Comparison of ENCODE assay signal across 8 cellular contexts in genomic region chr14:50667491-50668007, GRCh38. TPM values are rescaled to one million over a fixed set of nuclear protein-coding genes. Genes with fewer than 3 reads are reported as not detected.
DNase-seq lines count a peak whose midpoint lies in the region; ATAC-seq and TF ChIP-seq lines count a peak whose summit lies in the region.

No MANE protein-coding gene starts in this region.

- peak overlapping the region in 1 of 2 donors; percentile 44 for H3K27ac Mint-ChIP-seq in activated naive CD4-positive, alpha-beta T cell treated with anti-CD3 and anti-CD28 coated beads, Interleukin-2, amount 50 U/mL, for 72 hours

- peak; percentile 33 for DNase-seq in NCI-H510A (lab: John Stamatoyannopoulos, UW)
- DNase-seq in NCI-H510A treated with DMSO at 0.1 percent for 48 hours (lab: John Stamatoyannopoulos, UW): no peak
- no peak for DNase-seq in NB4 (ENCODE audit: low read depth)
- no peak for DNase-seq in activated naive CD4-positive, alpha-beta T cell treated with anti-CD3 and anti-CD28 coated beads, Interleukin-2, amount 50 U/mL, for 72 hours (ENCODE audit: low spot score in 2 of 2)
- DNase-seq in stimulated activated CD4-positive, alpha-beta T cell treated with anti-CD3 and anti-CD28 coated beads, TNF-alpha, amount 100 ng/mL, for 48 hours (ENCODE audit: low read depth in 3 of 3): peak in 2 of 3 donors; percentile 2 to 20
- no peak for DNase-seq in DMS 273 treated with DMSO at 0.1 percent for 48 hours (lab: John Stamatoyannopoulos, UW)

- H3K4me3 ChIP-seq in NB4 (ENCODE audit: low read depth, low read length) (peak overlapping the region; percentile 77), iPS-15b (ENCODE audit: low read depth, low read length) (peak overlapping the region; percentile 58)

- peak; percentile 40 for ATAC-seq in GM21825 (IDR thresholded peaks at IDR 0.05; ENCODE audit: unreplicated experiment)
- ATAC-seq in activated naive CD4-positive, alpha-beta T cell treated with anti-CD3 and anti-CD28 coated beads, Interleukin-2, amount 50 U/mL, for 72 hours: peak; percentile 55 to 69

- H3K9ac ChIP-seq in iPS-15b (ENCODE audit: low read depth, low read length): peak overlapping the region; percentile 18

- H3K4me1 ChIP-seq in iPS-15b (ENCODE audit: control insufficient read depth, insufficient read depth, low read length): peaks cover 15% of the 10 kb centered on the region

- no peaks in the 10 kb centered on the region for H3K9me3 Mint-ChIP-seq in activated naive CD4-positive, alpha-beta T cell treated with anti-CD3 and anti-CD28 coated beads, Interleukin-2, amount 50 U/mL, for 72 hours

- H3K27me3 ChIP-seq in iPS-15b (ENCODE audit: control insufficient read depth, insufficient read depth, low read length): no peaks in the 10 kb centered on the region

- no peaks in the 10 kb centered on the region for H3K9me3 ChIP-seq in iPS-15b (ENCODE audit: control insufficient read depth, insufficient read depth, low read length)

- TF ChIP-seq POLR2A in NB4 (IDR thresholded peaks at IDR 0.05; ENCODE audit: extremely low read depth, insufficient read length): no peak

- H3K36me3 Mint-ChIP-seq in activated naive CD4-positive, alpha-beta T cell treated with anti-CD3 and anti-CD28 coated beads, Interleukin-2, amount 50 U/mL, for 72 hours: peaks cover 12 to 14% of the 10 kb centered on the region in 2 donors

- TF ChIP-seq CTCF in NB4 (IDR thresholded peaks at IDR 0.05; ENCODE audit: low read depth, low read length): no peak

- H3K36me3 ChIP-seq in iPS-15b (ENCODE audit: control insufficient read depth, insufficient read depth, low read length): no peaks in the 10 kb centered on the region

RNA-seq across cellular contexts. Expression of gene SAV1, which starts 0.6 kb away (rescaled TPM):
- total RNA-seq in activated naive CD4-positive, alpha-beta T cell treated with anti-CD3 and anti-CD28 coated beads, Interleukin-2, amount 50 U/mL, for 72 hours: 10 to 100 TPM in 1 of 2 donors, 1 to 10 TPM in 1; 7.1 to 13.9 TPM

Comparison
In these comparisons a context has a peak if more than half of its experiments do, and no peak if none do; other contexts are left out.
1. DNase-seq: peak in NCI-H510A (single experiment) and stimulated activated CD4-positive, alpha-beta T cell treated with anti-CD3 and anti-CD28 coated beads, TNF-alpha, amount 100 ng/mL, for 48 hours (2 of 3); none in NCI-H510A treated with DMSO at 0.1 percent for 48 hours (single experiment), NB4 (single experiment), activated naive CD4-positive, alpha-beta T cell treated with anti-CD3 and anti-CD28 coated beads, Interleukin-2, amount 50 U/mL, for 72 hours (0 of 2) and DMS 273 treated with DMSO at 0.1 percent for 48 hours (single experiment).